ENCODE assay signal across 12 cellular contexts in the genomic region with DNA sequence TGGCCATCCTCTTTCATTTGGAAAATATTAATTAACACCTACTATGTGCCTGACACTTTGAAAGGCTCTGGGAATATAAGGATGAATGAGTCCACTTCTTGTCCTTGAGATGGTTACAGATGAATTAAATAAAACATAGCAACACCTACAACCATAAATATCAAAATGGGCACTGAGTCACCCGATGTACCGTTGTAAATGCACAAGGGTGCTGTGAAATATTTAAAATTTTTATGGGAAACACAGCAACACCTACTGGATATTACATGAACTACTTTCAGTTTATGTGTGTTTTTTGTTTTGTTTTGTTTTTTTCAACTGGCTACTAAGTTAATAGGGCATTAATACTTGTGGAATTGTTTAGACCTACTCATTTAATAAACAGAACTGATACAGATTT.
A peak's percentile ranks its signal among the peaks of the same experiment; 100 is the strongest.
DNase-seq lines count a peak whose midpoint lies in the region; ATAC-seq and TF ChIP-seq lines count a peak whose summit lies in the region.
"Had no signal": no experiment of that assay in that cellular context is flagged by ENCODE, and none has a peak within 500 bp of the region (broad histone marks: within the 10 kb centered on the region; RNA-seq: fewer than 3 reads in every experiment).

No MANE protein-coding gene starts in this region.

- DNase-seq in Caki2 (ENCODE audit: low read depth) (peak; percentile 7), amniotic epithelial cell (ENCODE audit: low read depth) (peak; percentile 40), left lobe of liver (ENCODE audit: low spot score) (no peak), GM20000 (ENCODE audit: low spot score) (no peak), ureter (ENCODE audit: low spot score) (no peak)
- no peak for DNase-seq in activated T-cell treated with anti-CD3 and anti-CD28 coated beads, Interleukin-2, amount 50 U/mL, for 4 hours
- no peak for DNase-seq in activated naive CD4-positive, alpha-beta T cell (lab: John Stamatoyannopoulos, UW)
- DNase-seq: activated CD4-positive, alpha-beta T cell treated with anti-CD3 and anti-CD28 coated beads, Interleukin-2, amount 50 U/mL, for 4 hours; MV-4-11; naive thymus-derived CD8-positive, alpha-beta T cell; SHP77 treated with DMSO at 0.1 percent for 48 hours had no signal

- no peak for TF ChIP-seq CTCF in GM20000 (IDR thresholded peaks at IDR 0.05; ENCODE audit: extremely low read depth, missing control alignments)

- TF ChIP-seq RAD21 in Ishikawa (IDR thresholded peaks at IDR 0.05; ENCODE audit: low read depth): peak; percentile 46

- no peaks in the 10 kb centered on the region for H3K9me3 Mint-ChIP-seq in activated T-cell treated with anti-CD3 and anti-CD28 coated beads, Interleukin-2, amount 50 U/mL, for 4 hours

- no peaks in the 10 kb centered on the region for H3K27me3 Mint-ChIP-seq in activated T-cell treated with anti-CD3 and anti-CD28 coated beads, Interleukin-2, amount 50 U/mL, for 4 hours (ENCODE audit: low read depth)
- H3K27me3 Mint-ChIP-seq: naive thymus-derived CD8-positive, alpha-beta T cell had no signal

- no peak for TF ChIP-seq EP300 in Ishikawa (IDR thresholded peaks at IDR 0.05; ENCODE audit: borderline replicate concordance)

- peak; percentile 60 for ATAC-seq in left lobe of liver
- ATAC-seq in activated T-cell treated with anti-CD3 and anti-CD28 coated beads, Interleukin-2, amount 50 U/mL, for 4 hours: no peak
- ATAC-seq: naive thymus-derived CD8-positive, alpha-beta T cell had no signal

- H3K4me1 Mint-ChIP-seq in activated T-cell treated with anti-CD3 and anti-CD28 coated beads, Interleukin-2, amount 50 U/mL, for 4 hours (ENCODE audit: low read depth): no peaks in the 10 kb centered on the region

- in situ Hi-C loops in Caki2 (cut with HindIII; ENCODE audit: low pct_unique_long_range_greater_than_20kb, low sequenced_read_pairs): no loop called here

- H3K4me3 Mint-ChIP-seq in activated T-cell treated with anti-CD3 and anti-CD28 coated beads, Interleukin-2, amount 50 U/mL, for 4 hours: no peak overlapping the region
- H3K4me3 Mint-ChIP-seq: naive thymus-derived CD8-positive, alpha-beta T cell had no signal

- no peaks in the 10 kb centered on the region for H3K36me3 Mint-ChIP-seq in activated T-cell treated with anti-CD3 and anti-CD28 coated beads, Interleukin-2, amount 50 U/mL, for 4 hours (ENCODE audit: insufficient read depth)
- H3K36me3 Mint-ChIP-seq: naive thymus-derived CD8-positive, alpha-beta T cell had no signal

TF ChIP-seq in Ishikawa, 13 proteins besides CTCF, POLR2A, EP300 and RAD21:
- TF ChIP-seq, protein P1, sequence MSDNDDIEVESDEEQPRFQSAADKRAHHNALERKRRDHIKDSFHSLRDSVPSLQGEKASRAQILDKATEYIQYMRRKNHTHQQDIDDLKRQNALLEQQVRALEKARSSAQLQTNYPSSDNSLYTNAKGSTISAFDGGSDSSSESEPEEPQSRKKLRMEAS (IDR thresholded peaks at IDR 0.05): no peak
- TF ChIP-seq CREB1 (IDR thresholded peaks at IDR 0.05; ENCODE audit: low read depth): no peak
- TF ChIP-seq TEAD4 (IDR thresholded peaks at IDR 0.05): no peak
- TF ChIP-seq YY1 (IDR thresholded peaks at IDR 0.05; ENCODE audit: low read depth): no peak

Comparison
In these comparisons a context has a peak if more than half of its experiments do, and no peak if none do; other contexts are left out.
1. DNase-seq: peak in Caki2 (single experiment) and amniotic epithelial cell (single experiment); none in left lobe of liver (single experiment), GM20000 (single experiment), activated T-cell treated with anti-CD3 and anti-CD28 coated beads, Interleukin-2, amount 50 U/mL, for 4 hours (single experiment), ureter (single experiment) and activated naive CD4-positive, alpha-beta T cell (0 of 4).